ENCODE assay signal across 1 cellular context in genomic region chr11:7019500-7020182, GRCh38.
TF ChIP-seq lines count a peak whose summit lies in the region.

No MANE protein-coding gene starts in this region.

TF ChIP-seq in neural cell, 6 proteins besides CTCF, POLR2A, EP300 and RAD21:
- TF ChIP-seq TAF1 (IDR thresholded peaks at IDR 0.05; ENCODE audit: low read depth): no peak
- no peak for TF ChIP-seq EZH2 (IDR thresholded peaks at IDR 0.05; ENCODE audit: borderline replicate concordance, insufficient read depth, low read length, poor library complexity, severe bottlenecking)
- no peak for TF ChIP-seq SMC3 (conservative IDR thresholded peaks at IDR 0.05; ENCODE audit: poor library complexity)
- TF ChIP-seq, protein P1, sequence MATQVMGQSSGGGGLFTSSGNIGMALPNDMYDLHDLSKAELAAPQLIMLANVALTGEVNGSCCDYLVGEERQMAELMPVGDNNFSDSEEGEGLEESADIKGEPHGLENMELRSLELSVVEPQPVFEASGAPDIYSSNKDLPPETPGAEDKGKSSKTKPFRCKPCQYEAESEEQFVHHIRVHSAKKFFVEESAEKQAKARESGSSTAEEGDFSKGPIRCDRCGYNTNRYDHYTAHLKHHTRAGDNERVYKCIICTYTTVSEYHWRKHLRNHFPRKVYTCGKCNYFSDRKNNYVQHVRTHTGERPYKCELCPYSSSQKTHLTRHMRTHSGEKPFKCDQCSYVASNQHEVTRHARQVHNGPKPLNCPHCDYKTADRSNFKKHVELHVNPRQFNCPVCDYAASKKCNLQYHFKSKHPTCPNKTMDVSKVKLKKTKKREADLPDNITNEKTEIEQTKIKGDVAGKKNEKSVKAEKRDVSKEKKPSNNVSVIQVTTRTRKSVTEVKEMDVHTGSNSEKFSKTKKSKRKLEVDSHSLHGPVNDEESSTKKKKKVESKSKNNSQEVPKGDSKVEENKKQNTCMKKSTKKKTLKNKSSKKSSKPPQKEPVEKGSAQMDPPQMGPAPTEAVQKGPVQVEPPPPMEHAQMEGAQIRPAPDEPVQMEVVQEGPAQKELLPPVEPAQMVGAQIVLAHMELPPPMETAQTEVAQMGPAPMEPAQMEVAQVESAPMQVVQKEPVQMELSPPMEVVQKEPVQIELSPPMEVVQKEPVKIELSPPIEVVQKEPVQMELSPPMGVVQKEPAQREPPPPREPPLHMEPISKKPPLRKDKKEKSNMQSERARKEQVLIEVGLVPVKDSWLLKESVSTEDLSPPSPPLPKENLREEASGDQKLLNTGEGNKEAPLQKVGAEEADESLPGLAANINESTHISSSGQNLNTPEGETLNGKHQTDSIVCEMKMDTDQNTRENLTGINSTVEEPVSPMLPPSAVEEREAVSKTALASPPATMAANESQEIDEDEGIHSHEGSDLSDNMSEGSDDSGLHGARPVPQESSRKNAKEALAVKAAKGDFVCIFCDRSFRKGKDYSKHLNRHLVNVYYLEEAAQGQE (IDR thresholded peaks at IDR 0.05; ENCODE audit: borderline replicate concordance): no peak
- no peak for TF ChIP-seq MXI1 (conservative IDR thresholded peaks at IDR 0.05; ENCODE audit: poor library complexity, severe bottlenecking)
- no peak for TF ChIP-seq POLR2AphosphoS5 (IDR thresholded peaks at IDR 0.05)
